9 cellular contexts compared by ENCODE assay signal in the genomic region with DNA sequence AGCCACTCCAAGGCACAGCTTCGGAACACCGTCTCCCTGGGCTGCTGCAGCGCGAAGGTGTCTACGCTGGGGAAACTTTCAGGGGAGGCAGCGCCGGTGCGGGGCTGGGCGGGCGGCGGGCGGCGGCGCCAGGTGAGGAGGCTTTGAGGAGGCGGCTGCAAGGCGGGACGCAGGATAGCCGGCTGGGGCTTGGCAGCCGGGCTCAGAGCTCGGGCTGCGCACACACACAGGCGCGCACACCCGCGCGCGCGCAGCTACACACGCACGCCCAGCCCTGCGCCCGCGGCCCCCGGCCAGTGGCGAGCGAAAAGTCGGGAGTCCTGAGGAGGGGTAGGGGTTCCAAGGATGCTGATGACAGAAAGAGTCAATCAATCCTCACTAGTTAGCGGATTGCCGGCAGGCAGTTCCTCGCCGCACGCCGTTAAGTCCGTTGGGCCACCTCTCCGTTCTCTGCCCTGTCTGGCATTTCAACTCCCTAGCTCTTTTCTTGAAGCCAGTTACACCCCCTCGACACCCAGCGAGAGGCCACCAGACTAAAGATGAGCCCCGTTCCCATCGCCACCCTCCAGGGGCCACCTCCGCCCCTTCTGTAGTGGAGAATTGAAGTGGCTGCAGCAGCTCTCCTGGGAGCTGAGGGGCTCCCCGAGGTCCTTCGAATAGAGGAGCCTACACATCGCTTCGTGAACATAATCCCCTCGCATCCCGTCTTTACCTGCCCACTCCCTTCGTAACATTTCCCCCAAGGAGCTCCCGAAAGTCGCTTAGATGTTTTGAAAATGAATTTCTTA. TPM values are rescaled to one million over a fixed set of nuclear protein-coding genes. Genes with fewer than 3 reads are reported as not detected.
DNase-seq lines count a peak whose midpoint lies in the region; ATAC-seq and TF ChIP-seq lines count a peak whose summit lies in the region.
"Had no signal": no experiment of that assay in that cellular context is flagged by ENCODE, and none has a peak within 500 bp of the region (broad histone marks: within the 10 kb centered on the region; RNA-seq: fewer than 3 reads in every experiment).

A gene (minus strand): TSS at position 228 of the 788 bp plus-strand sequence.

- H3K36me3 ChIP-seq in RWPE2 (ENCODE audit: low read depth) (no peaks in the 10 kb centered on the region), trophoblast cell (ENCODE audit: control insufficient read depth in 1 of 2, insufficient read depth in 2 of 2, low read length in 2 of 2) (no peaks in the 10 kb centered on the region), gastroesophageal sphincter (no peaks in the 10 kb centered on the region)

- H3K9ac ChIP-seq in trophoblast cell (ENCODE audit: low read length) = peak within 1 kb of the TSS; percentile 41

- no peak within 1 kb of the TSS for H2BK5ac ChIP-seq in trophoblast cell (ENCODE audit: low read depth, low read length, poor library complexity)

- peak; percentile 55 for ATAC-seq in RWPE2 (ENCODE audit: low read depth)
- ATAC-seq in foreskin keratinocyte = peak; percentile 64
- ATAC-seq in gastroesophageal sphincter = no peak

- peaks cover 86% of the 10 kb centered on the region for H3K27me3 ChIP-seq in RWPE2 (ENCODE audit: insufficient read depth, poor library complexity, severe bottlenecking)
- H3K27me3 ChIP-seq in foreskin keratinocyte = peaks cover 94% of the 10 kb centered on the region
- H3K27me3 ChIP-seq in trophoblast cell (ENCODE audit: insufficient read depth, low read length) = peaks cover 18% of the 10 kb centered on the region
- peaks cover 79% of the 10 kb centered on the region for H3K27me3 ChIP-seq in gastroesophageal sphincter

- H3K27ac ChIP-seq in RWPE2 (ENCODE audit: poor library complexity, severe bottlenecking) = no peak within 1 kb of the TSS
- H3K27ac ChIP-seq in foreskin keratinocyte = no peak within 1 kb of the TSS
- no peak within 1 kb of the TSS for H3K27ac ChIP-seq in trophoblast cell (ENCODE audit: low read depth, low read length)
- H3K27ac ChIP-seq in gastroesophageal sphincter = no peak within 1 kb of the TSS

- H3K4me3 ChIP-seq in RWPE2 (ENCODE audit: severe bottlenecking) = peak within 1 kb of the TSS; percentile 32
- peak within 1 kb of the TSS; percentile 74 for H3K4me3 ChIP-seq in trophoblast cell (ENCODE audit: low read depth, low read length)
- H3K4me3 ChIP-seq in gastroesophageal sphincter = peak within 1 kb of the TSS in 1 of 2 donors; percentile 45

- H4K12ac ChIP-seq in trophoblast cell (ENCODE audit: low read depth, low read length) = no peak within 1 kb of the TSS

- H3K9me3 ChIP-seq in RWPE2 (ENCODE audit: severe bottlenecking) (no peaks in the 10 kb centered on the region), trophoblast cell (ENCODE audit: insufficient read depth, low read depth, low read length) (no peaks in the 10 kb centered on the region), gastroesophageal sphincter (no peaks in the 10 kb centered on the region)

- H4K8ac ChIP-seq in trophoblast cell (ENCODE audit: low read depth, low read length) = no peak within 1 kb of the TSS

- H3K14ac ChIP-seq in trophoblast cell (ENCODE audit: low read length) = no peak within 1 kb of the TSS

- H3K23ac ChIP-seq in trophoblast cell (ENCODE audit: low read length) = no peak within 1 kb of the TSS

- no CpG with 5 or more reads among the region's 59 CpGs for WGBS in trophoblast cell (ENCODE audit: extremely low coverage, insufficient coverage, insufficient read length)
- 0% methylated on average over 8 to 17 of the region's 59 CpGs for WGBS in gastroesophageal sphincter (ENCODE audit: low coverage in 1 of 2), 2 donors

- H2BK12ac ChIP-seq in trophoblast cell (ENCODE audit: low read length) = no peak within 1 kb of the TSS

- H2AFZ ChIP-seq in trophoblast cell (ENCODE audit: insufficient read depth, low read length, poor library complexity) = peak within 1 kb of the TSS; percentile 44

- DNase-seq in NCI-H2107 treated with DMSO at 0.1 percent for 48 hours (lab: John Stamatoyannopoulos, UW; ENCODE audit: unreplicated experiment) = peak; percentile 7
- DNase-seq in NCI-H2107 (lab: John Stamatoyannopoulos, UW) = no peak
- DNase-seq in RWPE2 (ENCODE audit: low spot score) = no peak
- peak; percentile 37 to 62 for DNase-seq in foreskin keratinocyte
- no peak for DNase-seq in trophoblast cell
- DNase-seq in activated effector memory CD4-positive, alpha-beta T cell treated with Interleukin-2 at 50 U/mL for 16 hours = no peak
- DNase-seq in stimulated activated CD4-positive, alpha-beta T cell treated with anti-CD3 and anti-CD28 coated beads, Interleukin-12 subunit alpha, Interleukin-12 subunit beta, amount 100 ng/mL, for 4 hours = no peak

- H4K91ac ChIP-seq in trophoblast cell (ENCODE audit: low read depth, low read length) = no peak within 1 kb of the TSS

- H3K79me2 ChIP-seq in trophoblast cell (ENCODE audit: control insufficient read depth, insufficient read depth, low read length, poor library complexity) = no peaks in the 10 kb centered on the region

- no peak within 1 kb of the TSS for H3K4ac ChIP-seq in trophoblast cell (ENCODE audit: low read depth, low read length)

- no peaks in the 10 kb centered on the region for H3K79me1 ChIP-seq in trophoblast cell (ENCODE audit: low read length)

- no peak within 1 kb of the TSS for H3K18ac ChIP-seq in trophoblast cell (ENCODE audit: low read length)

- TF ChIP-seq POLR2A in gastroesophageal sphincter (IDR thresholded peaks at IDR 0.05) = no peak

- no peak within 1 kb of the TSS for H2BK120ac ChIP-seq in trophoblast cell (ENCODE audit: insufficient read depth, low read length, poor library complexity)

- H3K4me1 ChIP-seq in RWPE2 (ENCODE audit: insufficient read depth, poor library complexity, severe bottlenecking) (no peaks in the 10 kb centered on the region), foreskin keratinocyte (no peaks in the 10 kb centered on the region), trophoblast cell (ENCODE audit: control insufficient read depth in 1 of 2, insufficient read depth in 2 of 2, low read length in 2 of 2) (peaks cover 6 to 9% of the 10 kb centered on the region in 2 experiments), gastroesophageal sphincter (peaks cover 0 to 38% (median 17%) of the 10 kb centered on the region in 3 donors)

- no peak for TF ChIP-seq EP300 in gastroesophageal sphincter (IDR thresholded peaks at IDR 0.05)

- no peak within 1 kb of the TSS for H2AK5ac ChIP-seq in trophoblast cell (ENCODE audit: low read length)

- H3K4me2 ChIP-seq in trophoblast cell (ENCODE audit: low read length) = peak within 1 kb of the TSS; percentile 100

- no peak for TF ChIP-seq CTCF in RWPE2 (IDR thresholded peaks at IDR 0.05; ENCODE audit: poor library complexity, severe bottlenecking)
- TF ChIP-seq CTCF in foreskin keratinocyte (conservative IDR thresholded peaks at IDR 0.05) = no peak
- TF ChIP-seq CTCF in gastroesophageal sphincter (IDR thresholded peaks at IDR 0.05) = no peak

RNA-seq across cellular contexts. Expression of the gene that starts here (rescaled TPM):
- total RNA-seq in foreskin keratinocyte (not detected in 2 replicates), gastroesophageal sphincter (under 1 TPM in 1 of 4 donors, not detected in 3; 0.31 TPM)
- not detected in 2 replicates for polyA plus RNA-seq in foreskin keratinocyte
- 0.83 and 0.88 TPM in 2 replicates for polyA plus RNA-seq in trophoblast cell (2013)
- total RNA-seq: liver had no signal
- polyA plus RNA-seq: liver had no signal

Comparison
In these comparisons a context has a peak if more than half of its experiments do, and no peak if none do; other contexts are left out.
1. Peak in DNase-seq and ATAC-seq in foreskin keratinocyte; RNA of the gene not detected or under 1 TPM.